ENCODE assay signal across 1 cellular context in the genomic region with DNA sequence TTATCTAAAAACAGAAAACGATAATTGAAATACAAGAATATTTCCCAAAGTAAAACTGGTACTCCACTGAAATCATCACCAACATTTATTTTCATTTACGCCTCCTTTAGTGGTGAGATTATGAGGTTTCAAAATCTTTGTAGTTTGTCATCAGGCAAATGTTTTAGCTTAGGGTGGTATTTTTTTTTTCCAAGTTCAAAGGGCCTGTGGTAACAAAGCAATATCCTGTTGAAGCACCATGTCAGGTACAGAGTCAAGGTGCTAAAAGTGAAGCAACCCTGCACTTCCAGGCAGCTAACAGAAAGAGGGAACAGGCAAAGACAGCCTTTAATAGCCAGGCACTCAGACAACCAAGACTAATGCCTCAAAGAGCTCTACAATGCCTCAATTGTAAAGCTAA.
TF ChIP-seq lines count a peak whose summit lies in the region.

No MANE protein-coding gene starts in this region.

TF ChIP-seq in GM23338, 12 proteins besides CTCF, POLR2A, EP300 and RAD21 (continued from another document):
- no peak for TF ChIP-seq JUNB (IDR thresholded peaks at IDR 0.05; ENCODE audit: unreplicated experiment)
- no peak for TF ChIP-seq ZNF114 (CRISPR knock-in tag; IDR thresholded peaks at IDR 0.05)
- TF ChIP-seq POLR2AphosphoS5 (IDR thresholded peaks at IDR 0.05; ENCODE audit: low read depth) = no peak
- no peak for TF ChIP-seq NANOG (IDR thresholded peaks at IDR 0.05; ENCODE audit: borderline replicate concordance)
- no peak for TF ChIP-seq CREB1 (CRISPR knock-in tag; IDR thresholded peaks at IDR 0.05; ENCODE audit: low read depth)
- TF ChIP-seq, protein P1, sequence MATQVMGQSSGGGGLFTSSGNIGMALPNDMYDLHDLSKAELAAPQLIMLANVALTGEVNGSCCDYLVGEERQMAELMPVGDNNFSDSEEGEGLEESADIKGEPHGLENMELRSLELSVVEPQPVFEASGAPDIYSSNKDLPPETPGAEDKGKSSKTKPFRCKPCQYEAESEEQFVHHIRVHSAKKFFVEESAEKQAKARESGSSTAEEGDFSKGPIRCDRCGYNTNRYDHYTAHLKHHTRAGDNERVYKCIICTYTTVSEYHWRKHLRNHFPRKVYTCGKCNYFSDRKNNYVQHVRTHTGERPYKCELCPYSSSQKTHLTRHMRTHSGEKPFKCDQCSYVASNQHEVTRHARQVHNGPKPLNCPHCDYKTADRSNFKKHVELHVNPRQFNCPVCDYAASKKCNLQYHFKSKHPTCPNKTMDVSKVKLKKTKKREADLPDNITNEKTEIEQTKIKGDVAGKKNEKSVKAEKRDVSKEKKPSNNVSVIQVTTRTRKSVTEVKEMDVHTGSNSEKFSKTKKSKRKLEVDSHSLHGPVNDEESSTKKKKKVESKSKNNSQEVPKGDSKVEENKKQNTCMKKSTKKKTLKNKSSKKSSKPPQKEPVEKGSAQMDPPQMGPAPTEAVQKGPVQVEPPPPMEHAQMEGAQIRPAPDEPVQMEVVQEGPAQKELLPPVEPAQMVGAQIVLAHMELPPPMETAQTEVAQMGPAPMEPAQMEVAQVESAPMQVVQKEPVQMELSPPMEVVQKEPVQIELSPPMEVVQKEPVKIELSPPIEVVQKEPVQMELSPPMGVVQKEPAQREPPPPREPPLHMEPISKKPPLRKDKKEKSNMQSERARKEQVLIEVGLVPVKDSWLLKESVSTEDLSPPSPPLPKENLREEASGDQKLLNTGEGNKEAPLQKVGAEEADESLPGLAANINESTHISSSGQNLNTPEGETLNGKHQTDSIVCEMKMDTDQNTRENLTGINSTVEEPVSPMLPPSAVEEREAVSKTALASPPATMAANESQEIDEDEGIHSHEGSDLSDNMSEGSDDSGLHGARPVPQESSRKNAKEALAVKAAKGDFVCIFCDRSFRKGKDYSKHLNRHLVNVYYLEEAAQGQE (IDR thresholded peaks at IDR 0.05; ENCODE audit: unreplicated experiment) = no peak
- no peak for TF ChIP-seq STAT1 (IDR thresholded peaks at IDR 0.05; ENCODE audit: unreplicated experiment)
TF ChIP-seq in GM23338: peak in this region for 0.
